Comparison of ENCODE assay signal across 26 cellular contexts in genomic region chr3:32612551-32612950, GRCh38.
"Had no signal": no experiment of that assay in that cellular context is flagged by ENCODE, and none has a peak within 500 bp of the region (broad histone marks: within the 10 kb centered on the region; RNA-seq: fewer than 3 reads in every experiment).

No MANE protein-coding gene starts in this region.

- H3K4me1 Mint-ChIP-seq: activated CD4-positive, alpha-beta T cell treated with anti-CD3 and anti-CD28 coated beads, Interleukin-2, amount 10 ng/mL, durations not matched to agents 24 days and 14 days; activated CD8-positive, alpha-beta memory T cell treated with anti-CD3 and anti-CD28 coated beads, Interleukin-2, amount 10 ng/mL, durations not matched to agents 7 days and 5 days; activated naive CD8-positive, alpha-beta T cell treated with anti-CD3 and anti-CD28 coated beads, Interleukin-2, amount 50 U/mL, for 24 hours; brain; central memory CD8-positive, alpha-beta T cell; mesothelial cell of epicardium; natural killer cell; stimulated activated effector memory CD8-positive, alpha-beta T cell treated with anti-CD3 and anti-CD28 coated beads, Interleukin-12 subunit alpha, Interleukin-12 subunit beta, amount 100 ng/mL, for 72 hours; stimulated activated naive CD8-positive, alpha-beta T cell treated with anti-CD3 and anti-CD28 coated beads, Interleukin-15, amount 100 ng/mL, for 72 hours had no signal

- H3K4me1 ChIP-seq: gastroesophageal sphincter, pancreas, testis had no signal

- ATAC-seq: activated CD4-positive, CD25-positive, alpha-beta regulatory T cell treated with anti-CD3 and anti-CD28 coated beads, Interleukin-2, amount 50 U/mL, for 24 hours; activated CD8-positive, alpha-beta memory T cell treated with anti-CD3 and anti-CD28 coated beads, Interleukin-2, amount 10 ng/mL, durations not matched to agents 7 days and 5 days; activated CD8-positive, alpha-beta T cell treated with anti-CD3 and anti-CD28 coated beads for 36 hours; activated naive CD8-positive, alpha-beta T cell treated with anti-CD3 and anti-CD28 coated beads, Interleukin-2, amount 50 U/mL, for 24 hours; effector memory CD8-positive, alpha-beta T cell; gastroesophageal sphincter; natural killer cell; pancreas; sciatic nerve; stimulated activated effector memory CD8-positive, alpha-beta T cell treated with anti-CD3 and anti-CD28 coated beads, Interleukin-12 subunit alpha, Interleukin-12 subunit beta, amount 100 ng/mL, for 72 hours; stimulated activated naive CD8-positive, alpha-beta T cell treated with anti-CD3 and anti-CD28 coated beads, Interleukin-15, amount 100 ng/mL, for 72 hours had no signal

- H3K9me3 Mint-ChIP-seq: activated CD4-positive, alpha-beta T cell treated with anti-CD3 and anti-CD28 coated beads, Interleukin-2, amount 10 ng/mL, durations not matched to agents 24 days and 14 days; activated CD8-positive, alpha-beta T cell treated with anti-CD3 and anti-CD28 coated beads for 36 hours; activated naive CD8-positive, alpha-beta T cell treated with anti-CD3 and anti-CD28 coated beads, Interleukin-2, amount 50 U/mL, for 24 hours; brain; central memory CD8-positive, alpha-beta T cell; effector memory CD8-positive, alpha-beta T cell; mesothelial cell of epicardium; natural killer cell; stimulated activated effector memory CD8-positive, alpha-beta T cell treated with anti-CD3 and anti-CD28 coated beads, Interleukin-12 subunit alpha, Interleukin-12 subunit beta, amount 100 ng/mL, for 72 hours; stimulated activated naive CD8-positive, alpha-beta T cell treated with anti-CD3 and anti-CD28 coated beads, Interleukin-15, amount 100 ng/mL, for 72 hours; type B pancreatic cell had no signal

- H3K36me3 ChIP-seq: gastroesophageal sphincter, pancreas had no signal

- H3K27ac Mint-ChIP-seq: activated CD4-positive, alpha-beta T cell treated with anti-CD3 and anti-CD28 coated beads, Interleukin-2, amount 10 ng/mL, durations not matched to agents 24 days and 14 days; activated CD8-positive, alpha-beta memory T cell treated with anti-CD3 and anti-CD28 coated beads, Interleukin-2, amount 10 ng/mL, durations not matched to agents 7 days and 5 days; activated CD8-positive, alpha-beta T cell treated with anti-CD3 and anti-CD28 coated beads for 36 hours; activated naive CD8-positive, alpha-beta T cell treated with anti-CD3 and anti-CD28 coated beads, Interleukin-2, amount 50 U/mL, for 24 hours; brain; effector memory CD8-positive, alpha-beta T cell; mesothelial cell of epicardium; natural killer cell; stimulated activated effector memory CD8-positive, alpha-beta T cell treated with anti-CD3 and anti-CD28 coated beads, Interleukin-12 subunit alpha, Interleukin-12 subunit beta, amount 100 ng/mL, for 72 hours; type B pancreatic cell had no signal

- DNase-seq: activated CD4-positive, alpha-beta T cell treated with anti-CD3 and anti-CD28 coated beads, Interleukin-2, amount 10 ng/mL, durations not matched to agents 24 days and 14 days; activated CD8-positive, alpha-beta memory T cell treated with anti-CD3 and anti-CD28 coated beads, Interleukin-2, amount 10 ng/mL, durations not matched to agents 7 days and 5 days; activated CD8-positive, alpha-beta T cell treated with anti-CD3 and anti-CD28 coated beads for 36 hours; activated effector memory CD4-positive, alpha-beta T cell treated with anti-CD3 and anti-CD28 coated beads, Interleukin-2, amount 50 U/mL, for 16 hours; activated naive CD4-positive, alpha-beta T cell treated with anti-CD3 and anti-CD28 coated beads, Interleukin-2, amount 50 U/mL, for 16 hours; activated naive CD8-positive, alpha-beta T cell treated with anti-CD3 and anti-CD28 coated beads, Interleukin-2, amount 50 U/mL, for 24 hours; activated T-cell treated with anti-CD3 and anti-CD28 coated beads for 4 hours; effector memory CD8-positive, alpha-beta T cell; kidney; natural killer cell; pancreas; SK-N-SH; small intestine; stimulated activated CD4-positive, alpha-beta T cell treated with anti-CD3 and anti-CD28 coated beads, Interleukin-2, amount 100 ng/mL, for 24 hours; stimulated activated naive CD8-positive, alpha-beta T cell treated with anti-CD3 and anti-CD28 coated beads, Interleukin-15, amount 100 ng/mL, for 72 hours; testis had no signal

- H3K4me3 ChIP-seq: gastroesophageal sphincter, lung, pancreas, testis had no signal

- H3K36me3 Mint-ChIP-seq: activated CD8-positive, alpha-beta memory T cell treated with anti-CD3 and anti-CD28 coated beads, Interleukin-2, amount 10 ng/mL, durations not matched to agents 7 days and 5 days; brain; mesothelial cell of epicardium; natural killer cell; stimulated activated effector memory CD8-positive, alpha-beta T cell treated with anti-CD3 and anti-CD28 coated beads, Interleukin-12 subunit alpha, Interleukin-12 subunit beta, amount 100 ng/mL, for 72 hours; type B pancreatic cell had no signal

- H3K27ac ChIP-seq: gastroesophageal sphincter, pancreas, testis, VCaP had no signal

- H3K9ac ChIP-seq: SK-N-SH had no signal

- H3K9me3 ChIP-seq: gastroesophageal sphincter, pancreas, SK-N-SH, testis had no signal

- H3K4me3 Mint-ChIP-seq: activated CD4-positive, alpha-beta T cell treated with anti-CD3 and anti-CD28 coated beads, Interleukin-2, amount 10 ng/mL, durations not matched to agents 24 days and 14 days; activated CD8-positive, alpha-beta memory T cell treated with anti-CD3 and anti-CD28 coated beads, Interleukin-2, amount 10 ng/mL, durations not matched to agents 7 days and 5 days; activated CD8-positive, alpha-beta T cell treated with anti-CD3 and anti-CD28 coated beads for 36 hours; activated naive CD8-positive, alpha-beta T cell treated with anti-CD3 and anti-CD28 coated beads, Interleukin-2, amount 50 U/mL, for 24 hours; brain; central memory CD8-positive, alpha-beta T cell; effector memory CD8-positive, alpha-beta T cell; mesothelial cell of epicardium; natural killer cell; stimulated activated effector memory CD8-positive, alpha-beta T cell treated with anti-CD3 and anti-CD28 coated beads, Interleukin-12 subunit alpha, Interleukin-12 subunit beta, amount 100 ng/mL, for 72 hours; stimulated activated naive CD8-positive, alpha-beta T cell treated with anti-CD3 and anti-CD28 coated beads, Interleukin-15, amount 100 ng/mL, for 72 hours; type B pancreatic cell had no signal

- H3K4me2 ChIP-seq: SK-N-SH had no signal

- H3K27me3 ChIP-seq: pancreas, testis had no signal

- H3K27me3 Mint-ChIP-seq: brain; stimulated activated naive CD8-positive, alpha-beta T cell treated with anti-CD3 and anti-CD28 coated beads, Interleukin-15, amount 100 ng/mL, for 72 hours had no signal
